ENCODE assay signal across 8 cellular contexts in genomic region chr6:17584241-17584803, GRCh38. TPM values are rescaled to one million over a fixed set of nuclear protein-coding genes. Genes with fewer than 3 reads are reported as not detected.
A peak's percentile ranks its signal among the peaks of the same experiment; 100 is the strongest.
DNase-seq lines count a peak whose midpoint lies in the region; ATAC-seq and TF ChIP-seq lines count a peak whose summit lies in the region.

No MANE protein-coding gene starts in this region.

- DNase-seq in Daoy (ENCODE audit: low read depth) = peak; percentile 63
- peak; percentile 30 for DNase-seq in NCI-H1092 (lab: John Stamatoyannopoulos, UW)
- DNase-seq in SK-MEL-5 (ENCODE audit: low read depth, low spot score) = peak; percentile 90
- DNase-seq in epithelial cell of esophagus (ENCODE audit: low read depth) = peak; percentile 75
- DNase-seq in vagina (ENCODE audit: extremely low spot score in 2 of 2) = no peak
- DNase-seq in activated T-helper 1 cell treated with anti-CD3 and anti-CD28 coated beads, Interleukin-12 subunit alpha, Interleukin-12 subunit beta, Interleukin-2, Interleukin-4 antibody, amounts not matched to agents 30 ng/mL and 10 ng/mL and 1 ng/mL, durations not matched to agents 14 hours and 24 hours and 36 hours (ENCODE audit: low spot score) = no peak

- intact Hi-C loops in vagina (cut with DNase I) = loop anchor here (5.0 to 10.0 kb wide), 3 partner anchors 110 to 427 kb away; partner anchors contain the start of gene RBM24
- intact Hi-C loops in activated T-helper 1 cell treated with anti-CD3 and anti-CD28 coated beads, Interleukin-12 subunit alpha, Interleukin-12 subunit beta, Interleukin-2, Interleukin-4 antibody, amounts not matched to agents 30 ng/mL and 10 ng/mL and 1 ng/mL, durations not matched to agents 14 hours and 24 hours and 36 hours (cut with micrococcal nuclease) = loop anchor here (1.0 to 5.0 kb wide), 6 partner anchors 16 to 538 kb away; partner anchors contain the start of genes FAM8A1, NHLRC1, NUP153 and RBM24

- in situ Hi-C loops in SK-MEL-5 (cut with HindIII; ENCODE audit: low pct_unique_long_range_greater_than_20kb, low sequenced_read_pairs) = no loop called here

- TF ChIP-seq POLR2A in vagina (IDR thresholded peaks at IDR 0.05) = no peak

- H3K9me3 Mint-ChIP-seq in activated T-helper 1 cell treated with anti-CD3 and anti-CD28 coated beads, Interleukin-12 subunit alpha, Interleukin-12 subunit beta, Interleukin-2, Interleukin-4 antibody, amounts not matched to agents 30 ng/mL and 10 ng/mL and 1 ng/mL, durations not matched to agents 14 hours and 24 hours and 36 hours = peaks cover 5% of the 10 kb centered on the region

- H3K27ac ChIP-seq in vagina = peak overlapping the region; percentile 57

- peak; percentile 59 for ATAC-seq in GM21786 (IDR thresholded peaks at IDR 0.05; ENCODE audit: unreplicated experiment)

- no peaks in the 10 kb centered on the region for H3K9me3 ChIP-seq in mucosa of stomach (ENCODE audit: control insufficient read depth, low read length)
- H3K9me3 ChIP-seq in vagina = no peaks in the 10 kb centered on the region

- H3K4me1 ChIP-seq in mucosa of stomach (ENCODE audit: control insufficient read depth, insufficient read depth, low read length) (peaks cover 9% of the 10 kb centered on the region), vagina (peaks cover 6% of the 10 kb centered on the region)

- H3K27me3 Mint-ChIP-seq in activated T-helper 1 cell treated with anti-CD3 and anti-CD28 coated beads, Interleukin-12 subunit alpha, Interleukin-12 subunit beta, Interleukin-2, Interleukin-4 antibody, amounts not matched to agents 30 ng/mL and 10 ng/mL and 1 ng/mL, durations not matched to agents 14 hours and 24 hours and 36 hours (ENCODE audit: insufficient read depth) = peaks cover 9% of the 10 kb centered on the region

- no peaks in the 10 kb centered on the region for H3K36me3 Mint-ChIP-seq in activated T-helper 1 cell treated with anti-CD3 and anti-CD28 coated beads, Interleukin-12 subunit alpha, Interleukin-12 subunit beta, Interleukin-2, Interleukin-4 antibody, amounts not matched to agents 30 ng/mL and 10 ng/mL and 1 ng/mL, durations not matched to agents 14 hours and 24 hours and 36 hours (ENCODE audit: low read depth)

- H3K9ac ChIP-seq in mucosa of stomach (ENCODE audit: low read length) = peak overlapping the region; percentile 26

- H3K36me3 ChIP-seq in mucosa of stomach (ENCODE audit: control insufficient read depth, insufficient read depth, low read length) (no peaks in the 10 kb centered on the region), vagina (no peaks in the 10 kb centered on the region)

- H3K27me3 ChIP-seq in mucosa of stomach (ENCODE audit: control insufficient read depth, insufficient read depth, low read length) (no peaks in the 10 kb centered on the region), vagina (no peaks in the 10 kb centered on the region)

- TF ChIP-seq CTCF in epithelial cell of esophagus (IDR thresholded peaks at IDR 0.05; ENCODE audit: insufficient read depth, low read depth, low read length, missing control alignments) = peak; percentile 58
- TF ChIP-seq CTCF in vagina (IDR thresholded peaks at IDR 0.05) = peak; percentile 68 to 99 (median 92)

- no peak overlapping the region for H3K4me3 ChIP-seq in epithelial cell of esophagus (ENCODE audit: low read length)
- no peak overlapping the region for H3K4me3 ChIP-seq in mucosa of stomach (ENCODE audit: low read length)
- H3K4me3 ChIP-seq in vagina = no peak overlapping the region

- H3K4me3 Mint-ChIP-seq in activated T-helper 1 cell treated with anti-CD3 and anti-CD28 coated beads, Interleukin-12 subunit alpha, Interleukin-12 subunit beta, Interleukin-2, Interleukin-4 antibody, amounts not matched to agents 30 ng/mL and 10 ng/mL and 1 ng/mL, durations not matched to agents 14 hours and 24 hours and 36 hours = no peak overlapping the region

- H3K4me1 Mint-ChIP-seq in activated T-helper 1 cell treated with anti-CD3 and anti-CD28 coated beads, Interleukin-12 subunit alpha, Interleukin-12 subunit beta, Interleukin-2, Interleukin-4 antibody, amounts not matched to agents 30 ng/mL and 10 ng/mL and 1 ng/mL, durations not matched to agents 14 hours and 24 hours and 36 hours (ENCODE audit: low read depth) = peaks cover 20% of the 10 kb centered on the region

- no peak overlapping the region for H3K27ac Mint-ChIP-seq in activated T-helper 1 cell treated with anti-CD3 and anti-CD28 coated beads, Interleukin-12 subunit alpha, Interleukin-12 subunit beta, Interleukin-2, Interleukin-4 antibody, amounts not matched to agents 30 ng/mL and 10 ng/mL and 1 ng/mL, durations not matched to agents 14 hours and 24 hours and 36 hours

RNA-seq across cellular contexts. Expression of gene FAM8A1, which starts 15.8 kb away (rescaled TPM):
- 6.1 and 9.7 TPM in 2 replicates for total RNA-seq in Daoy (2014; rRNA removed; shearing (Covaris generic))
- total RNA-seq in SK-MEL-5 (2014; rRNA removed; shearing (Covaris generic)) = 26.2 and 27.8 TPM in 2 replicates
- polyA plus RNA-seq in SK-MEL-5 (2015; cell fraction: cytosol; rRNA removed) = 19.4 and 26.0 TPM in 2 replicates
- 31.4 and 35.9 TPM in 2 replicates for polyA plus RNA-seq in SK-MEL-5 (2015; cell fraction: nucleus; rRNA removed)
- 28.7 TPM for total RNA-seq in vagina
- total RNA-seq in activated T-helper 1 cell treated with anti-CD3 and anti-CD28 coated beads, Interleukin-12 subunit alpha, Interleukin-12 subunit beta, Interleukin-2, Interleukin-4 antibody, amounts not matched to agents 30 ng/mL and 10 ng/mL and 1 ng/mL, durations not matched to agents 14 hours and 24 hours and 36 hours = 4.5 and 4.6 TPM in 2 replicates

Comparison
In these comparisons a context has a peak if more than half of its experiments do, and no peak if none do; other contexts are left out.
1. DNase-seq: peak in Daoy (single experiment), NCI-H1092 (single experiment), SK-MEL-5 (single experiment) and epithelial cell of esophagus (single experiment); none in vagina (0 of 2) and activated T-helper 1 cell treated with anti-CD3 and anti-CD28 coated beads, Interleukin-12 subunit alpha, Interleukin-12 subunit beta, Interleukin-2, Interleukin-4 antibody, amounts not matched to agents 30 ng/mL and 10 ng/mL and 1 ng/mL, durations not matched to agents 14 hours and 24 hours and 36 hours (single experiment).